ENCODE assay signal across 18 cellular contexts in genomic region chr12:67299936-67300335, GRCh38.
"Had no signal": no experiment of that assay in that cellular context is flagged by ENCODE, and none has a peak within 500 bp of the region (broad histone marks: within the 10 kb centered on the region; RNA-seq: fewer than 3 reads in every experiment).

No MANE protein-coding gene starts in this region.

- H3K9me3 Mint-ChIP-seq: activated CD8-positive, alpha-beta T cell treated with anti-CD3 and anti-CD28 coated beads for 36 hours; activated naive CD8-positive, alpha-beta T cell treated with anti-CD3 and anti-CD28 coated beads, Interleukin-2, amount 50 U/mL, for 24 hours; activated T-cell treated with anti-CD3 and anti-CD28 coated beads, Interleukin-2, amount 50 U/mL, for 72 hours; naive thymus-derived CD8-positive, alpha-beta T cell; stimulated activated naive CD8-positive, alpha-beta T cell treated with anti-CD3 and anti-CD28 coated beads, Interleukin-15, Interleukin-2, amounts not matched to agents 100 ng/mL and 50 ng/mL, for 24 hours had no signal

- H3K27ac Mint-ChIP-seq: activated CD8-positive, alpha-beta T cell treated with anti-CD3 and anti-CD28 coated beads for 36 hours; activated naive CD8-positive, alpha-beta T cell treated with anti-CD3 and anti-CD28 coated beads, Interleukin-2, amount 50 U/mL, for 24 hours; stimulated activated naive CD8-positive, alpha-beta T cell treated with anti-CD3 and anti-CD28 coated beads, Interleukin-15, Interleukin-2, amounts not matched to agents 100 ng/mL and 50 ng/mL, for 24 hours had no signal

- H3K9me3 ChIP-seq: thoracic aorta had no signal

- H3K27ac ChIP-seq: coronary artery, epithelial cell of prostate, thoracic aorta had no signal

- DNase-seq: activated CD4-positive, alpha-beta T cell treated with anti-CD3 and anti-CD28 coated beads for 4 hours; activated CD8-positive, alpha-beta memory T cell treated with anti-CD3 and anti-CD28 coated beads, Interleukin-2, amount 50 U/mL, for 4 hours; activated CD8-positive, alpha-beta T cell treated with anti-CD3 and anti-CD28 coated beads for 36 hours; activated naive CD8-positive, alpha-beta T cell treated with anti-CD3 and anti-CD28 coated beads, Interleukin-2, amount 50 U/mL, for 24 hours; activated T-cell treated with anti-CD3 and anti-CD28 coated beads, Interleukin-2, amount 50 U/mL, for 72 hours; caudate nucleus; effector CD4-positive, alpha-beta T cell; hippocampal formation; kidney glomerular epithelial cell; naive thymus-derived CD8-positive, alpha-beta T cell; nucleus accumbens; stimulated activated CD4-positive, alpha-beta T cell treated with anti-CD3 and anti-CD28 coated beads, Interleukin-4, amount 100 ng/mL, for 1 hour; stimulated activated CD8-positive, alpha-beta memory T cell treated with anti-CD3 and anti-CD28 coated beads, Interleukin-4, amount 100 ng/mL, for 48 hours; T1000 had no signal

- H3K27me3 Mint-ChIP-seq: activated CD8-positive, alpha-beta T cell treated with anti-CD3 and anti-CD28 coated beads for 36 hours; activated naive CD8-positive, alpha-beta T cell treated with anti-CD3 and anti-CD28 coated beads, Interleukin-2, amount 50 U/mL, for 24 hours; naive thymus-derived CD8-positive, alpha-beta T cell; stimulated activated naive CD8-positive, alpha-beta T cell treated with anti-CD3 and anti-CD28 coated beads, Interleukin-15, Interleukin-2, amounts not matched to agents 100 ng/mL and 50 ng/mL, for 24 hours had no signal

- ATAC-seq: activated CD8-positive, alpha-beta T cell treated with anti-CD3 and anti-CD28 coated beads for 36 hours; activated naive CD8-positive, alpha-beta T cell treated with anti-CD3 and anti-CD28 coated beads, Interleukin-2, amount 50 U/mL, for 24 hours; activated T-cell treated with anti-CD3 and anti-CD28 coated beads, Interleukin-2, amount 50 U/mL, for 72 hours; naive thymus-derived CD8-positive, alpha-beta T cell had no signal

- H3K4me3 Mint-ChIP-seq: activated CD8-positive, alpha-beta T cell treated with anti-CD3 and anti-CD28 coated beads for 36 hours; activated naive CD8-positive, alpha-beta T cell treated with anti-CD3 and anti-CD28 coated beads, Interleukin-2, amount 50 U/mL, for 24 hours; activated T-cell treated with anti-CD3 and anti-CD28 coated beads, Interleukin-2, amount 50 U/mL, for 72 hours; naive thymus-derived CD8-positive, alpha-beta T cell; stimulated activated naive CD8-positive, alpha-beta T cell treated with anti-CD3 and anti-CD28 coated beads, Interleukin-15, Interleukin-2, amounts not matched to agents 100 ng/mL and 50 ng/mL, for 24 hours had no signal

- H3K4me3 ChIP-seq: coronary artery, thoracic aorta had no signal
